In the genomic region with DNA sequence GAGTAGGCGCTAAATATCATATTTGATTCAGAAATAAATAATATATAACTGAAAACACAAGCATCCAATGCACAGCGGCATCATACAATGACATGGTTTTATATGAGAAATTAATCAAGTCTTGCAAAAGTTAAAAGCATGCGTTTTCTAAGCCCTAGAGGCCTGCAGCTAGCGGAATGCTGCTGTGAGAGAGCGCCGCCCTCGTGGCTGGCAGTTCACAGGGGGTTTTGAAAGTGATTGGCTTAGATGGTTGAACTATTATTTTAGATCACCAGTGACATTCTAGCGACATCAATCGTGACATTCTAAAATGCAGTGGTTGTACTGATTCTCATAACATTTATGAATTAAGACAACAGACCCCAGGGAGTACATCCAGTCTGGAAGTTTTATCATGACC, we compare ENCODE assay signal across 22 cellular contexts.
"Had no signal": no experiment of that assay in that cellular context is flagged by ENCODE, and none has a peak within 500 bp of the region (broad histone marks: within the 10 kb centered on the region; RNA-seq: fewer than 3 reads in every experiment).

No MANE protein-coding gene starts in this region.

- DNase-seq: activated B cell treated with CpG ODN at 0.5 μM for 24 hours; activated CD4-positive, alpha-beta T cell treated with anti-CD3 and anti-CD28 coated beads for 1 hour; activated CD4-positive, alpha-beta T cell treated with anti-CD3 and anti-CD28 coated beads, Interleukin-2, amount 10 ng/mL, durations not matched to agents 24 days and 14 days; activated CD4-positive, alpha-beta T cell treated with anti-CD3 and anti-CD28 coated beads, Interleukin-2, amount 50 U/mL, for 48 hours; activated CD8-positive, alpha-beta memory T cell treated with anti-CD3 and anti-CD28 coated beads, Interleukin-2, amount 10 ng/mL, durations not matched to agents 7 days and 5 days; activated effector memory CD4-positive, alpha-beta T cell treated with Interleukin-2 at 50 U/mL for 16 hours; activated naive CD4-positive, alpha-beta T cell; activated T-cell treated with anti-CD3 and anti-CD28 coated beads, Interleukin-2, amount 50 U/mL, for 24 hours; aorta; central memory CD4-positive, alpha-beta T cell; NCI-H1048; NCI-H146; NCI-H1930; NCI-H2171 treated with DMSO at 0.1 percent for 48 hours; NCI-H226; NCI-H526 treated with DMSO at 0.1 percent for 48 hours; NCI-H82; SHP77 treated with DMSO at 0.1 percent for 48 hours; T-helper 17 cell; T-helper 9 cell had no signal

- FAIRE-seq: bronchial epithelial cell, TTC549 had no signal

- ATAC-seq: activated CD8-positive, alpha-beta memory T cell treated with anti-CD3 and anti-CD28 coated beads, Interleukin-2, amount 10 ng/mL, durations not matched to agents 7 days and 5 days; T-helper 17 cell had no signal
